In genomic region chr9:129752915-129753724, GRCh38 we compare ENCODE assay signal across 8 cellular contexts.
DNase-seq lines count a peak whose midpoint lies in the region; ATAC-seq and TF ChIP-seq lines count a peak whose summit lies in the region.

Gene PTGES, minus strand, starts transcription at chr9:129753042. Its CDS starts 30 bp downstream, at chr9:129753012.

- H3K9me3 ChIP-seq in BLaER1 treated with 17β-estradiol and CSF1 and Interleukin-3, amounts not matched to agents 10 nM and 100 nM (replicated peaks in 1 of 11): no peaks in the 10 kb centered on the region

- H3K9ac ChIP-seq in BLaER1 treated with 17β-estradiol and CSF1 and Interleukin-3, amounts not matched to agents 10 nM and 100 nM: peak within 1 kb of the TSS in 10 of 11 experiments; percentile 2 to 71 (median 44); a peak in 16 of 22 replicates

- H3K4me1 ChIP-seq in BLaER1 treated with 17β-estradiol and CSF1 and Interleukin-3, amounts not matched to agents 10 nM and 100 nM: peaks cover 35 to 90% (median 61%) of the 10 kb centered on the region in 10 experiments

- peaks cover 0 to 15% (median 0%) of the 10 kb centered on the region in 11 experiments; a peak in 5 of 22 replicates for H3K27me3 ChIP-seq in BLaER1 treated with 17β-estradiol and CSF1 and Interleukin-3, amounts not matched to agents 10 nM and 100 nM

- H3K36me3 ChIP-seq in BLaER1 treated with 17β-estradiol and CSF1 and Interleukin-3, amounts not matched to agents 10 nM and 100 nM: peaks cover 0 to 16% (median 0%) of the 10 kb centered on the region in 11 experiments; a peak in 4 of 22 replicates

- peak within 1 kb of the TSS; percentile 58 to 97 (median 81) for H3K4me2 ChIP-seq in BLaER1 treated with 17β-estradiol and CSF1 and Interleukin-3, amounts not matched to agents 10 nM and 100 nM

- no peaks in the 10 kb centered on the region for H4K20me1 ChIP-seq in BLaER1 treated with 17β-estradiol and CSF1 and Interleukin-3, amounts not matched to agents 10 nM and 100 nM

- ATAC-seq in GM21515 (IDR thresholded peaks at IDR 0.05; ENCODE audit: unreplicated experiment): no peak

- H3K27ac ChIP-seq in BLaER1 treated with 17β-estradiol and CSF1 and Interleukin-3, amounts not matched to agents 10 nM and 100 nM: peak within 1 kb of the TSS in 9 of 11 experiments; percentile 4 to 64 (median 27); a peak in 12 of 22 replicates

- DNase-seq in HuH-7.5 (ENCODE audit: low spot score) (peak; percentile 56), UCSD-AML1 (lab: John Stamatoyannopoulos, UW; ENCODE audit: unreplicated experiment) (peak; percentile 40), cardiac fibroblast (ENCODE audit: low read depth in 2 of 2) (peak; percentile 76 to 90), kidney glomerular epithelial cell (lab: John Stamatoyannopoulos, UW) (peak; percentile 75), cortex of kidney (lab: John Stamatoyannopoulos, UW) (no peak)
- peak; percentile 50 to 66 for DNase-seq in stimulated activated CD4-positive, alpha-beta T cell treated with anti-CD3 and anti-CD28 coated beads, Interleukin-2, amount 100 ng/mL, for 24 hours

- peak within 1 kb of the TSS in 7 of 10 experiments; percentile 19 to 67 (median 54); a peak in 11 of 20 replicates for H3K4me3 ChIP-seq in BLaER1 treated with 17β-estradiol and CSF1 and Interleukin-3, amounts not matched to agents 10 nM and 100 nM
- H3K4me3 ChIP-seq in cardiac fibroblast (replicated peaks in 1 of 2; ENCODE audit: low read depth in 2 of 2, low read length in 2 of 2): peak within 1 kb of the TSS; percentile 36 to 54

- TF ChIP-seq CTCF in cardiac fibroblast (IDR thresholded peaks at IDR 0.05; ENCODE audit: low read depth, low read length): no peak
